ENCODE assay signal across 6 cellular contexts in genomic region chr2:74548285-74548918, GRCh38. TPM values are rescaled to one million over a fixed set of nuclear protein-coding genes. Genes with fewer than 3 reads are reported as not detected.
DNase-seq lines count a peak whose midpoint lies in the region; ATAC-seq and TF ChIP-seq lines count a peak whose summit lies in the region.

No MANE protein-coding gene starts in this region.

- no peaks in the 10 kb centered on the region for H3K9me3 ChIP-seq in mammary epithelial cell (replicated peaks; ENCODE audit: insufficient read depth, low read length)
- no peaks in the 10 kb centered on the region for H3K9me3 ChIP-seq in osteoblast (ENCODE audit: low read depth, low read length)

- no peak for DNase-seq in NB4 (ENCODE audit: low read depth)
- DNase-seq in mammary epithelial cell: no peak
- peak; percentile 46 for DNase-seq in osteoblast (ENCODE audit: insufficient read length, low spot score, missing footprints)
- no peak for DNase-seq in stimulated activated CD4-positive, alpha-beta T cell treated with anti-CD3 and anti-CD28 coated beads, Interleukin-1b, Interleukin-23, amount 100 ng/mL, for 48 hours

- in situ Hi-C loops in mammary epithelial cell (cut with MboI; ENCODE audit: low sequenced_read_pairs in 2 of 2): no loop called here

- H2AFZ ChIP-seq in mammary epithelial cell (ENCODE audit: low read depth, low read length) (peak overlapping the region; percentile 94), osteoblast (ENCODE audit: low read length) (peak overlapping the region; percentile 81)

- BruUV-seq in mammary epithelial cell (replicated peaks; lab: Mats Ljungman, UMichigan): no TSS peak

- no peak overlapping the region for H3K27ac ChIP-seq in mammary epithelial cell (ENCODE audit: insufficient read depth, low read depth, low read length)
- H3K27ac ChIP-seq in osteoblast (ENCODE audit: low read depth, low read length): peak overlapping the region; percentile 68

- CTCF ChIA-PET in mammary epithelial cell (lab: Charles Lee; ENCODE audit: low non-redundant PET): no interaction called here

- H3K4me1 ChIP-seq in mammary epithelial cell (ENCODE audit: insufficient read depth, low read length) (peaks cover 18% of the 10 kb centered on the region), osteoblast (ENCODE audit: insufficient read depth, low read length) (peaks cover 51% of the 10 kb centered on the region)

- H4K20me1 ChIP-seq in mammary epithelial cell (ENCODE audit: insufficient read depth, low read length): no peaks in the 10 kb centered on the region
- no peaks in the 10 kb centered on the region for H4K20me1 ChIP-seq in osteoblast (ENCODE audit: insufficient read depth, low read length)

- dilution Hi-C loops in mammary epithelial cell (cut with HindIII; ENCODE audit: low sequenced_read_pairs): loop anchor here (5.0 kb wide), 1 partner anchor 39 kb away; no protein-coding TSS in a partner anchor

- peak overlapping the region; percentile 9 for H3K9ac ChIP-seq in mammary epithelial cell (ENCODE audit: insufficient read depth, low read length)

- H3K79me2 ChIP-seq in mammary epithelial cell (ENCODE audit: insufficient read depth, low read length): peaks cover 11% of the 10 kb centered on the region
- peaks cover 77% of the 10 kb centered on the region for H3K79me2 ChIP-seq in osteoblast (ENCODE audit: insufficient read depth, low read length)

- peak overlapping the region; percentile 54 for H3K4me3 ChIP-seq in NB4 (ENCODE audit: low read depth, low read length)
- peak overlapping the region; percentile 68 to 82 (median 76) for H3K4me3 ChIP-seq in mammary epithelial cell (replicated peaks in 1 of 3; ENCODE audit: insufficient read depth in 1 of 3, low read depth in 2 of 3, low read length in 3 of 3)
- peak overlapping the region; percentile 76 for H3K4me3 ChIP-seq in osteoblast (ENCODE audit: insufficient read depth, low read length)

- no peaks in the 10 kb centered on the region for H3K36me3 ChIP-seq in mammary epithelial cell (ENCODE audit: insufficient read depth, low read length)
- peaks cover 60% of the 10 kb centered on the region for H3K36me3 ChIP-seq in osteoblast (ENCODE audit: insufficient read depth, low read length)

- intact Hi-C loops in mammary epithelial cell (cut with micrococcal nuclease): loop anchor here (2.0 kb wide), 1 partner anchor 20 kb away; no protein-coding TSS in a partner anchor

- 43% methylated on average over 13 of the region's 28 CpGs for WGBS in mammary epithelial cell (ENCODE audit: low coverage, missing lambda C conversion rate)

- no peaks in the 10 kb centered on the region for H3K27me3 ChIP-seq in mammary epithelial cell (ENCODE audit: insufficient read depth, low read length)
- no peaks in the 10 kb centered on the region for H3K27me3 ChIP-seq in osteoblast (ENCODE audit: insufficient read depth, low read length)

- TF ChIP-seq CTCF in NB4 (IDR thresholded peaks at IDR 0.05; ENCODE audit: low read depth, low read length) (no peak), mammary epithelial cell (conservative IDR thresholded peaks at IDR 0.05 in 1 of 2, IDR thresholded peaks at IDR 0.05 in 1 of 2; ENCODE audit: extremely low read depth in 1 of 2, insufficient read depth in 1 of 2, low read depth in 1 of 2, low read length in 2 of 2) (no peak), osteoblast (IDR thresholded peaks at IDR 0.05; ENCODE audit: extremely low read depth, low read depth, low read length) (no peak)

- TF ChIP-seq POLR2A in NB4 (IDR thresholded peaks at IDR 0.05; ENCODE audit: extremely low read depth, insufficient read length): no peak

- H3K4me2 ChIP-seq in mammary epithelial cell (ENCODE audit: insufficient read depth, low read depth, low read length) (peak overlapping the region; percentile 99), osteoblast (ENCODE audit: insufficient read depth, low read length) (peak overlapping the region; percentile 91)

- no peak for ATAC-seq in HG03432 (IDR thresholded peaks at IDR 0.05; ENCODE audit: unreplicated experiment)
- ATAC-seq in HG03196 (IDR thresholded peaks at IDR 0.05; ENCODE audit: unreplicated experiment): no peak

RNA-seq across cellular contexts. Expression of gene LOXL3, which starts 5.3 kb away (rescaled TPM):
- total RNA-seq in mammary epithelial cell: under 1 TPM; 0.83 to 0.87 TPM
- 2.2 TPM for polyA plus RNA-seq in mammary epithelial cell
- 0.21 TPM for polyA minus RNA-seq in mammary epithelial cell
- total RNA-seq in osteoblast: 64.8 and 97.4 TPM in 2 replicates

RNA-seq across cellular contexts. Expression of gene DOK1, which starts 6.1 kb away (rescaled TPM):
- total RNA-seq in mammary epithelial cell (1 to 10 TPM; 3.1 to 6.5 TPM), osteoblast (89.8 and 93.1 TPM in 2 replicates)
- 4.9 TPM for polyA plus RNA-seq in mammary epithelial cell
- not detected for polyA minus RNA-seq in mammary epithelial cell

RNA-seq across cellular contexts. Expression of gene HTRA2, which starts 18.7 kb away (rescaled TPM):
- total RNA-seq in mammary epithelial cell: 10 to 100 TPM; 29.2 to 30.8 TPM
- 50.0 TPM for polyA plus RNA-seq in mammary epithelial cell
- 68.7 TPM for polyA minus RNA-seq in mammary epithelial cell
- total RNA-seq in osteoblast: 51.8 and 53.6 TPM in 2 replicates

RNA-seq across cellular contexts. Expression of gene AUP1, which starts 18.9 kb away (rescaled TPM):
- 100 to 1,000 TPM in 1 of 2 donors, 10 to 100 TPM in 1; 67.5 to 111 TPM for total RNA-seq in mammary epithelial cell
- 145 TPM for polyA plus RNA-seq in mammary epithelial cell
- polyA minus RNA-seq in mammary epithelial cell: 95.5 TPM
- total RNA-seq in osteoblast: 82.9 and 86.3 TPM in 2 replicates

RNA-seq across cellular contexts. Expression of gene DQX1, which starts 22.4 kb away (rescaled TPM):
- total RNA-seq in mammary epithelial cell: 1 to 10 TPM in 1 of 2 donors, under 1 TPM in 1; 0.83 to 5.2 TPM
- polyA plus RNA-seq in mammary epithelial cell: 3.4 TPM
- not detected for polyA minus RNA-seq in mammary epithelial cell
- total RNA-seq in osteoblast: not detected in 2 replicates

Comparison
In these comparisons a context has a peak if more than half of its experiments do, and no peak if none do; other contexts are left out.
1. RNA of gene LOXL3, which starts 5.3 kb away (total RNA-seq): 64.8 to 97.4 TPM in osteoblast; 0.83 to 0.87 TPM in mammary epithelial cell; every median in the first group is over 10 times any median in the second.
2. RNA of gene DOK1, which starts 6.1 kb away (total RNA-seq): 89.8 to 93.1 TPM in osteoblast; 3.1 to 6.5 TPM in mammary epithelial cell; every median in the first group is over 10 times any median in the second.
3. Peak in every context shown above with its lines, with median percentiles within 50 percentile points of each other: H3K4me3 ChIP-seq.